Comparison of ENCODE assay signal across 8 cellular contexts in genomic region chr7:66741706-66742053, GRCh38. TPM values are rescaled to one million over a fixed set of nuclear protein-coding genes. Genes with fewer than 3 reads are reported as not detected.
DNase-seq lines count a peak whose midpoint lies in the region; ATAC-seq and TF ChIP-seq lines count a peak whose summit lies in the region.

No MANE protein-coding gene starts in this region.

- H3K4me1 ChIP-seq in A673 (ENCODE audit: insufficient read depth, low read length, poor library complexity, severe bottlenecking) = peaks cover 3% of the 10 kb centered on the region
- peaks cover 44% of the 10 kb centered on the region for H3K4me1 ChIP-seq in body of pancreas
- H3K4me1 ChIP-seq in mesodermal cell (ENCODE audit: control insufficient read depth, insufficient read depth, low read length, poor library complexity, severe bottlenecking) = no peaks in the 10 kb centered on the region

- CTCF ChIA-PET in A673 (lab: Charles Lee) = no interaction called here

- no peak for ATAC-seq in body of pancreas

- H3K36me3 ChIP-seq in A673 (ENCODE audit: insufficient read depth, low read length, poor library complexity, severe bottlenecking) = no peaks in the 10 kb centered on the region
- H3K36me3 ChIP-seq in body of pancreas (replicated peaks in 1 of 2; ENCODE audit: insufficient read depth in 1 of 2, low read depth in 2 of 2) = no peaks in the 10 kb centered on the region
- H3K36me3 ChIP-seq in mesodermal cell (ENCODE audit: control insufficient read depth, insufficient read depth, low read length) = peaks cover 32% of the 10 kb centered on the region

- peak overlapping the region; percentile 99 for H3K4me3 ChIP-seq in A673 (ENCODE audit: low read depth, low read length, poor library complexity, severe bottlenecking)
- peak overlapping the region; percentile 90 to 91 for H3K4me3 ChIP-seq in body of pancreas
- H3K4me3 ChIP-seq in mesodermal cell (ENCODE audit: extremely low read depth, insufficient read depth, low read length, poor library complexity, severe bottlenecking) = peak overlapping the region; percentile 90

- H3K27ac ChIP-seq in A673 (ENCODE audit: low read depth, low read length, poor library complexity, severe bottlenecking) (peak overlapping the region; percentile 88), body of pancreas (peak overlapping the region; percentile 89 to 100 (median 96)), mesodermal cell (ENCODE audit: low read depth, low read length, severe bottlenecking) (peak overlapping the region; percentile 95)

- intact Hi-C loops in A673 (cut with micrococcal nuclease; ENCODE audit: unreplicated experiment) = no loop called here
- intact Hi-C loops in body of pancreas (cut with DNase I) = no loop called here

- POLR2A ChIA-PET in A673 (lab: Charles Lee; ENCODE audit: low non-redundant PET) = interaction anchor here (0.6 kb wide), 1 partner anchor 166 kb away, joined by 3 read pairs; no protein-coding TSS in a partner anchor

- TF ChIP-seq CTCF in A673 (conservative IDR thresholded peaks at IDR 0.05; ENCODE audit: low read depth, low read length) = no peak
- no peak for TF ChIP-seq CTCF in body of pancreas (IDR thresholded peaks at IDR 0.05)

- no peaks in the 10 kb centered on the region for H3K9me3 ChIP-seq in A673 (ENCODE audit: low read depth, low read length, poor library complexity, severe bottlenecking)
- no peaks in the 10 kb centered on the region for H3K9me3 ChIP-seq in body of pancreas
- no peaks in the 10 kb centered on the region for H3K9me3 ChIP-seq in mesodermal cell (ENCODE audit: control insufficient read depth, low read length)

- peak in 1 of 3 donors; percentile 37 for TF ChIP-seq POLR2A in body of pancreas (IDR thresholded peaks at IDR 0.05)

- WGBS in body of pancreas, 2 donors = 17 to 38% methylated on average over 16 to 17 of the region's 17 CpGs
- 78 to 79% methylated on average over 13 to 14 of the region's 17 CpGs for WGBS in mesodermal cell (ENCODE audit: insufficient coverage in 2 of 2), 2 experiments

- DNase-seq in A673 (ENCODE audit: low spot score) = peak; percentile 45
- DNase-seq in HT1080 (ENCODE audit: low read depth) = peak; percentile 36
- DNase-seq in body of pancreas = peak; percentile 37 to 55 (median 46)
- no peak for DNase-seq in stimulated activated CD4-positive, alpha-beta T cell treated with anti-CD3 and anti-CD28 coated beads, Interleukin-2, amount 100 ng/mL, for 24 hours
- DNase-seq in activated CD4-positive, CD25-positive, alpha-beta regulatory T cell treated with anti-CD3 and anti-CD28 coated beads, Interleukin-2, amount 50 U/mL, for 72 hours = no peak
- no peak for DNase-seq in effector CD8-positive, alpha-beta T cell (lab: John Stamatoyannopoulos, UW)
- DNase-seq in AG08396 (ENCODE audit: low spot score) = no peak

- H3K27me3 ChIP-seq in A673 (replicated peaks; ENCODE audit: insufficient read depth, low read depth, low read length, poor library complexity) (no peaks in the 10 kb centered on the region), body of pancreas (no peaks in the 10 kb centered on the region)

- BruUV-seq in A673 (replicated peaks; lab: Mats Ljungman, UMichigan) = no TSS peak

RNA-seq across cellular contexts. Expression of gene RABGEF1, which starts 1.1 kb away (rescaled TPM):
- 16.9 and 20.0 TPM in 2 replicates for total RNA-seq in A673 (2021)
- total RNA-seq in HT1080 (2014; rRNA removed; shearing (Covaris generic)) = 25.6 and 34.3 TPM in 2 replicates
- polyA plus RNA-seq in HT1080 (2015; cell fraction: cytosol; rRNA removed) = 21.7 and 30.4 TPM in 2 replicates
- polyA plus RNA-seq in HT1080 (2015; cell fraction: nucleus; rRNA removed) = 29.8 and 30.6 TPM in 2 replicates
- total RNA-seq in body of pancreas = 10 to 100 TPM; 21.8 to 28.3 TPM
- polyA plus RNA-seq in mesodermal cell (2013, experiment 1 of 2) = 19.9 TPM
- polyA plus RNA-seq in mesodermal cell (2013, experiment 2 of 2) = 19.5 TPM

Comparison
In these comparisons a context has a peak if more than half of its experiments do, and no peak if none do; other contexts are left out.
1. DNase-seq: peak in A673 (single experiment), HT1080 (single experiment) and body of pancreas (4 of 4); none in stimulated activated CD4-positive, alpha-beta T cell treated with anti-CD3 and anti-CD28 coated beads, Interleukin-2, amount 100 ng/mL, for 24 hours (0 of 2), activated CD4-positive, CD25-positive, alpha-beta regulatory T cell treated with anti-CD3 and anti-CD28 coated beads, Interleukin-2, amount 50 U/mL, for 72 hours (single experiment), effector CD8-positive, alpha-beta T cell (single experiment) and AG08396 (single experiment).
2. Peak in every context shown above with its lines, with median percentiles within 50 percentile points of each other: H3K27ac ChIP-seq and H3K4me3 ChIP-seq.